ENCODE assay signal across 18 cellular contexts in the genomic region with DNA sequence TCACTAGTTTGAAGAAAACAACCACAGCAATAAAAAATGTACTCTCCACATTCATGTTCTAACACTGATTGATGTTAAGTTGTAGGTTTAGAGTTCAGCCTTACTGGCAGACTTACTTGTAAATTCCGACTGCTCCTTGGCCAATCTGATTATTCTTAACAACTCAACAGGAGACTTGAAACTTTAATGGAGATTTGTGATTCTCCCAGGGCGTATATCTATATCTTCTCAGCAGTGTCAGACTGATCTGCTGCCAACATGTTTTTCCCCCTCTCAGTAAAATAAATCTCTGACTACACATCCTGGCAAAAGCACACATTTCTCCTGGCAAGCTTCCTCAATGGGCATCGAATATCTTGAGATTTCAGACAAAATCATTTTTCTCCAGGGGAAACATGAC.
"Had no signal": no experiment of that assay in that cellular context is flagged by ENCODE, and none has a peak within 500 bp of the region (broad histone marks: within the 10 kb centered on the region; RNA-seq: fewer than 3 reads in every experiment).

No MANE protein-coding gene starts in this region.

- H3K4me1 ChIP-seq: SJCRH30 had no signal

- H3K4me3 Mint-ChIP-seq: IgD-negative memory B cell had no signal

- H3K4me2 ChIP-seq: KMS-11 had no signal

- H3K9me3 ChIP-seq: SJCRH30 had no signal

- H3K27me3 ChIP-seq: SJCRH30 had no signal

- DNase-seq: Kasumi-1; NCI-H1092 treated with DMSO at 0.1 percent for 48 hours; NCI-H1436; NCI-H187; NCI-H2029; NCI-H2081 treated with DMSO at 0.1 percent for 48 hours; NCI-H2171 treated with DMSO at 0.1 percent for 48 hours; NCI-H524; NCI-H526 treated with DMSO at 0.1 percent for 48 hours; NCI-H748 treated with DMSO at 0.1 percent for 48 hours; NK-92 treated with Interleukin-12 subunit alpha and Interleukin-12 subunit beta, amount 100 ng/mL, for 24 hours; PC-3; SHP77; SJCRH30 had no signal

- H3K4me3 ChIP-seq: K562, SJCRH30 had no signal

- H3K36me3 ChIP-seq: SJCRH30 had no signal

- H3K36me3 Mint-ChIP-seq: IgD-negative memory B cell had no signal

- H3K27me3 Mint-ChIP-seq: IgD-negative memory B cell had no signal

- H3K27ac ChIP-seq: KMS-11, RWPE1, SJCRH30 had no signal
